In genomic region chr3:42655331-42655888, GRCh38 we compare ENCODE assay signal across 8 cellular contexts. TPM values are rescaled to one million over a fixed set of nuclear protein-coding genes. Genes with fewer than 3 reads are reported as not detected.
A peak's percentile ranks its signal among the peaks of the same experiment; 100 is the strongest.
DNase-seq lines count a peak whose midpoint lies in the region; ATAC-seq and TF ChIP-seq lines count a peak whose summit lies in the region.

No MANE protein-coding gene starts in this region.

- no peaks in the 10 kb centered on the region for H3K27me3 ChIP-seq in CD4-positive, CD25-positive, alpha-beta regulatory T cell (ENCODE audit: control insufficient read depth, insufficient read depth, low read length)
- no peaks in the 10 kb centered on the region for H3K27me3 ChIP-seq in OCI-LY3 (ENCODE audit: low read depth, low read length)
- no peaks in the 10 kb centered on the region for H3K27me3 ChIP-seq in osteoblast (ENCODE audit: insufficient read depth, low read length)

- no peak overlapping the region for H2AFZ ChIP-seq in OCI-LY3 (ENCODE audit: low read depth, low read length)
- H2AFZ ChIP-seq in osteoblast (ENCODE audit: low read length), result peak overlapping the region; percentile 70

- DNase-seq in CD4-positive, CD25-positive, alpha-beta regulatory T cell, result no peak
- DNase-seq in fibroblast of mammary gland (ENCODE audit: low read depth), result no peak
- peak; percentile 93 for DNase-seq in osteoblast (ENCODE audit: insufficient read length, low spot score, missing footprints)
- no peak for DNase-seq in GF-D8 (lab: John Stamatoyannopoulos, UW)

- no peaks in the 10 kb centered on the region for H4K20me1 ChIP-seq in OCI-LY3 (ENCODE audit: insufficient read depth, low read length)
- H4K20me1 ChIP-seq in osteoblast (ENCODE audit: insufficient read depth, low read length), result peaks cover 65% of the 10 kb centered on the region

- H3K27me3 Mint-ChIP-seq in CD4-positive, CD25-positive, alpha-beta regulatory T cell, result peaks cover 16% of the 10 kb centered on the region

- no peak overlapping the region for H3K4me3 ChIP-seq in CD4-positive, CD25-positive, alpha-beta regulatory T cell (ENCODE audit: low read depth, low read length)
- H3K4me3 ChIP-seq in OCI-LY3 (ENCODE audit: low read length) (peak overlapping the region; percentile 95), fibroblast of mammary gland (ENCODE audit: control insufficient read depth, low read depth, low read length) (peak overlapping the region; percentile 61), osteoblast (ENCODE audit: insufficient read depth, low read length) (peak overlapping the region; percentile 90)

- ATAC-seq in CD4-positive, CD25-positive, alpha-beta regulatory T cell (ENCODE audit: low read depth in 2 of 2), result no peak
- ATAC-seq in GM18873 (IDR thresholded peaks at IDR 0.05; ENCODE audit: low FRiP score, unreplicated experiment) (no peak), GM18517 (IDR thresholded peaks at IDR 0.05; ENCODE audit: unreplicated experiment) (no peak), HG03432 (IDR thresholded peaks at IDR 0.05; ENCODE audit: unreplicated experiment) (no peak)

- no peaks in the 10 kb centered on the region for H3K36me3 ChIP-seq in CD4-positive, CD25-positive, alpha-beta regulatory T cell (ENCODE audit: control insufficient read depth, insufficient read depth, low read length)
- H3K36me3 ChIP-seq in OCI-LY3 (replicated peaks; ENCODE audit: low read depth, low read length) (no peaks in the 10 kb centered on the region), osteoblast (ENCODE audit: insufficient read depth, low read length) (peaks cover 14% of the 10 kb centered on the region)

- peak overlapping the region; percentile 92 for H3K9ac ChIP-seq in OCI-LY3 (ENCODE audit: low read length)

- TF ChIP-seq CTCF in OCI-LY3 (IDR thresholded peaks at IDR 0.05; ENCODE audit: low read depth, low read length), result no peak
- TF ChIP-seq CTCF in fibroblast of mammary gland (conservative IDR thresholded peaks at IDR 0.05; ENCODE audit: control insufficient read depth, insufficient read depth, low read depth, low read length), result no peak
- TF ChIP-seq CTCF in osteoblast (IDR thresholded peaks at IDR 0.05; ENCODE audit: extremely low read depth, low read depth, low read length), result no peak

- H3K9me3 Mint-ChIP-seq in CD4-positive, CD25-positive, alpha-beta regulatory T cell, result no peaks in the 10 kb centered on the region

- H3K36me3 Mint-ChIP-seq in CD4-positive, CD25-positive, alpha-beta regulatory T cell, result no peaks in the 10 kb centered on the region

- no peak overlapping the region for H3K27ac ChIP-seq in CD4-positive, CD25-positive, alpha-beta regulatory T cell (ENCODE audit: insufficient read depth, low read length, poor library complexity, severe bottlenecking)
- H3K27ac ChIP-seq in OCI-LY3 (ENCODE audit: low read length), result no peak overlapping the region
- H3K27ac ChIP-seq in osteoblast (ENCODE audit: low read depth, low read length), result peak overlapping the region; percentile 45

- H3K4me1 Mint-ChIP-seq in CD4-positive, CD25-positive, alpha-beta regulatory T cell, result peaks cover 0 to 9% (median 4%) of the 10 kb centered on the region in 4 donors

- no peak overlapping the region for H3K27ac Mint-ChIP-seq in CD4-positive, CD25-positive, alpha-beta regulatory T cell

- peak overlapping the region in 3 of 4 donors; percentile 24 to 55 (median 38) for H3K4me3 Mint-ChIP-seq in CD4-positive, CD25-positive, alpha-beta regulatory T cell

- H3K4me2 ChIP-seq in OCI-LY3 (ENCODE audit: low read length) (peak overlapping the region; percentile 77), osteoblast (ENCODE audit: insufficient read depth, low read length) (peak overlapping the region; percentile 84)

- no peaks in the 10 kb centered on the region for H3K9me3 ChIP-seq in CD4-positive, CD25-positive, alpha-beta regulatory T cell (ENCODE audit: control insufficient read depth in 2 of 2, low read length in 2 of 2)
- H3K9me3 ChIP-seq in OCI-LY3 (ENCODE audit: insufficient read depth, low read length) (no peaks in the 10 kb centered on the region), osteoblast (ENCODE audit: low read depth, low read length) (no peaks in the 10 kb centered on the region)

- peaks cover 18% of the 10 kb centered on the region for H3K4me1 ChIP-seq in CD4-positive, CD25-positive, alpha-beta regulatory T cell (ENCODE audit: control insufficient read depth, insufficient read depth, low read length, poor library complexity, severe bottlenecking)
- H3K4me1 ChIP-seq in OCI-LY3 (ENCODE audit: low read length) (peaks cover 26% of the 10 kb centered on the region), osteoblast (ENCODE audit: insufficient read depth, low read length) (peaks cover 60% of the 10 kb centered on the region)

- H3K79me2 ChIP-seq in OCI-LY3 (ENCODE audit: low read length) (no peaks in the 10 kb centered on the region), osteoblast (ENCODE audit: insufficient read depth, low read length) (peaks cover 52% of the 10 kb centered on the region)

RNA-seq across cellular contexts. Expression of gene ZBTB47, which starts 1.9 kb away (rescaled TPM):
- total RNA-seq in CD4-positive, CD25-positive, alpha-beta regulatory T cell, result 0.49 TPM
- not detected for polyA plus RNA-seq in CD4-positive, CD25-positive, alpha-beta regulatory T cell
- 39.2 and 41.3 TPM in 2 replicates for total RNA-seq in osteoblast

RNA-seq across cellular contexts. Expression of gene KLHL40, which starts 29.9 kb away (rescaled TPM):
- not detected for total RNA-seq in CD4-positive, CD25-positive, alpha-beta regulatory T cell
- polyA plus RNA-seq in CD4-positive, CD25-positive, alpha-beta regulatory T cell, result not detected
- total RNA-seq in osteoblast, result not detected in 2 replicates

RNA-seq across cellular contexts. Expression of gene HHATL, which starts 47.2 kb away (rescaled TPM):
- not detected for total RNA-seq in CD4-positive, CD25-positive, alpha-beta regulatory T cell
- polyA plus RNA-seq in CD4-positive, CD25-positive, alpha-beta regulatory T cell, result not detected
- not detected in 2 replicates for total RNA-seq in osteoblast

RNA-seq across cellular contexts. Expression of gene NKTR, which starts 54.9 kb away (rescaled TPM):
- total RNA-seq in CD4-positive, CD25-positive, alpha-beta regulatory T cell, result 291 TPM
- polyA plus RNA-seq in CD4-positive, CD25-positive, alpha-beta regulatory T cell, result 10 to 100 TPM in 3 of 4 donors, 1 to 10 TPM in 1; 9.7 to 17.1 (median 10.9) TPM
- total RNA-seq in osteoblast, result 80.3 and 98.4 TPM in 2 replicates

Comparison
In these comparisons a context has a peak if more than half of its experiments do, and no peak if none do; other contexts are left out.
1. RNA of gene ZBTB47, which starts 1.9 kb away (total RNA-seq): 39.2 to 41.3 TPM in osteoblast; 0.49 TPM in CD4-positive, CD25-positive, alpha-beta regulatory T cell (single experiment); every median in the first group is over 10 times any median in the second.